25 cellular contexts compared by ENCODE assay signal in the genomic region with DNA sequence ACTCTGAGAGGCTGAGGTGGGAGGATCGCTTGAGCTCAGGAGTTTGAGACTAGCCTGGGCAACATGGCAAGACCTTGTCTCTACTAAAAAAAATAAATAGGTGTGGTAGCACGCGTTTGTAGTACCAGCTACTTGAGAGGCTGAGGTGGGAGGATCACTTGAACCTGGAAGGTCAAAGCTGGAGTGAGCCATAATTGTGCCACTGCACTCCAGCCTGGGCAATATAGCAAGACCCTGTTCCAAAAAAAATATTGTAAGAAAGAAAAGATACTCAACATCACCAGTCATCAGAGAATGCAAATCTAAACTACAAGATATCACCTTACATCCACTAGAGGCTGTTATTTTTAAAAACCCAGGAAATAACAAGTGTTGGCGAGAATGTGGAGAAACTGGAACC. TPM values are rescaled to one million over a fixed set of nuclear protein-coding genes. Genes with fewer than 3 reads are reported as not detected.
DNase-seq lines count a peak whose midpoint lies in the region; ATAC-seq, FAIRE-seq and TF ChIP-seq lines count a peak whose summit lies in the region.
"Had no signal": no experiment of that assay in that cellular context is flagged by ENCODE, and none has a peak within 500 bp of the region (broad histone marks: within the 10 kb centered on the region; RNA-seq: fewer than 3 reads in every experiment).

No MANE protein-coding gene starts in this region.

- TF ChIP-seq CTCF in HepG2 (CRISPR knock-in tag; IDR thresholded peaks at IDR 0.05) (no peak), right lobe of liver (IDR thresholded peaks at IDR 0.05) (no peak), K562 (IDR thresholded peaks at IDR 0.05 in 2 of 3, conservative IDR thresholded peaks at IDR 0.05 in 1 of 3; ENCODE audit: insufficient read depth in 2 of 3, low read depth in 1 of 3, low read length in 3 of 3) (no peak)

- no peak for DNase-seq in HepG2 (ENCODE audit: low spot score)
- DNase-seq in right lobe of liver: no peak
- DNase-seq in K562 (ENCODE audit: extremely low read depth in 1 of 4, low spot score in 3 of 4): no peak
- DNase-seq in trophoblast cell: no peak
- no peak for DNase-seq in OCI-M1 (lab: John Stamatoyannopoulos, UW)
- DNase-seq in activated naive CD4-positive, alpha-beta T cell (lab: John Stamatoyannopoulos, UW): no peak
- DNase-seq: 8988T; ACHN; BE2C; C1 segment of cervical spinal cord; CD4-positive, alpha-beta memory T cell; CD4-positive, CD25-positive, alpha-beta regulatory T cell; CD8-positive, alpha-beta memory T cell; COR-L47; DMS 273 treated with DMSO at 0.1 percent for 48 hours; DMS153; DMS53; DMS79; DND-41; EL; GDM1 had no signal

- WGBS in HepG2 (ENCODE audit: low lambda C conversion rate): 97% methylated on average over 4 of the region's 4 CpGs
- WGBS in right lobe of liver (ENCODE audit: insufficient coverage, low coverage, low lambda C conversion rate, missing lambda C conversion rate): 100% methylated on average over 3 of the region's 4 CpGs
- WGBS in K562 (ENCODE audit: insufficient coverage, low coverage, missing lambda C conversion rate): 94% methylated on average over 4 of the region's 4 CpGs
- no CpG with 5 or more reads among the region's 4 CpGs for WGBS in trophoblast cell (ENCODE audit: extremely low coverage, insufficient coverage, insufficient read length)

- H3K23ac ChIP-seq in trophoblast cell (ENCODE audit: low read length): no peak overlapping the region

- no peaks in the 10 kb centered on the region for H3K9me1 ChIP-seq in K562 (ENCODE audit: control insufficient read depth, insufficient read depth, low read length)

- H2BK120ac ChIP-seq in trophoblast cell (ENCODE audit: insufficient read depth, low read length, poor library complexity): no peak overlapping the region

- no peak for TF ChIP-seq POLR2A in HepG2 (IDR thresholded peaks at IDR 0.05; ENCODE audit: insufficient read depth in 1 of 2, low read depth in 2 of 2, low read length in 2 of 2)
- TF ChIP-seq POLR2A in right lobe of liver (IDR thresholded peaks at IDR 0.05): no peak
- TF ChIP-seq POLR2A in K562 (conservative IDR thresholded peaks at IDR 0.05): no peak

- no peak overlapping the region for H2AK5ac ChIP-seq in trophoblast cell (ENCODE audit: low read length)

- H4K12ac ChIP-seq in trophoblast cell (ENCODE audit: low read depth, low read length): no peak overlapping the region

- no peak overlapping the region for H3K4me3 ChIP-seq in HepG2 (replicated peaks in 1 of 3; ENCODE audit: insufficient read depth in 1 of 3, low read depth in 2 of 3, low read length in 3 of 3)
- no peak overlapping the region for H3K4me3 ChIP-seq in right lobe of liver
- no peak overlapping the region for H3K4me3 ChIP-seq in K562
- no peak overlapping the region for H3K4me3 ChIP-seq in trophoblast cell (ENCODE audit: low read depth, low read length)
- H3K4me3 ChIP-seq: BLaER1, GM12878 had no signal

- H2BK5ac ChIP-seq in trophoblast cell (ENCODE audit: low read depth, low read length, poor library complexity): no peak overlapping the region

- no peak overlapping the region for H3K9ac ChIP-seq in HepG2 (ENCODE audit: insufficient read depth, low read depth, low read length)
- no peak overlapping the region for H3K9ac ChIP-seq in K562 (ENCODE audit: insufficient read depth in 1 of 2, low read depth in 2 of 2, low read length in 2 of 2)
- H3K9ac ChIP-seq in trophoblast cell (ENCODE audit: low read length): no peak overlapping the region
- H3K9ac ChIP-seq: BLaER1 had no signal

- no peak overlapping the region for H4K8ac ChIP-seq in trophoblast cell (ENCODE audit: low read depth, low read length)

- no peak overlapping the region for H2BK12ac ChIP-seq in trophoblast cell (ENCODE audit: low read length)

- H2AFZ ChIP-seq in HepG2 (ENCODE audit: low read length): no peak overlapping the region
- no peak overlapping the region for H2AFZ ChIP-seq in K562 (ENCODE audit: low read depth, low read length)
- no peak overlapping the region for H2AFZ ChIP-seq in trophoblast cell (ENCODE audit: insufficient read depth, low read length, poor library complexity)

- H3K79me2 ChIP-seq in HepG2 (ENCODE audit: insufficient read depth, low read length) (peaks cover 100% of the 10 kb centered on the region), K562 (ENCODE audit: control insufficient read depth, insufficient read depth, low read length) (peaks cover 100% of the 10 kb centered on the region), trophoblast cell (ENCODE audit: control insufficient read depth, insufficient read depth, low read length, poor library complexity) (peaks cover 7% of the 10 kb centered on the region)

- POLR2A ChIA-PET in HepG2 (lab: Yijun Ruan, JAX) (no interaction called here), K562 (lab: Yijun Ruan, JAX) (no interaction called here)

- TF ChIP-seq RAD21 in HepG2 (CRISPR knock-in tag; IDR thresholded peaks at IDR 0.05): no peak
- TF ChIP-seq RAD21 in K562 (CRISPR knock-in tag; conservative IDR thresholded peaks at IDR 0.05 in 1 of 2, IDR thresholded peaks at IDR 0.05 in 1 of 2): no peak

- H3K27ac ChIP-seq in HepG2 (ENCODE audit: extremely low read length, insufficient read depth, low read length) (no peak overlapping the region), right lobe of liver (no peak overlapping the region), K562 (ENCODE audit: extremely low read depth, low read depth, low read length) (no peak overlapping the region), trophoblast cell (ENCODE audit: low read depth, low read length) (no peak overlapping the region)
- H3K27ac ChIP-seq: BLaER1 had no signal

- H3K4me1 ChIP-seq in HepG2 (ENCODE audit: insufficient read depth, low read length) (no peaks in the 10 kb centered on the region), right lobe of liver (peaks cover 0 to 19% (median 0%) of the 10 kb centered on the region in 4 donors), K562 (replicated peaks in 1 of 2; ENCODE audit: control insufficient read depth in 2 of 2, insufficient read depth in 2 of 2, low read length in 2 of 2) (no peaks in the 10 kb centered on the region), trophoblast cell (ENCODE audit: control insufficient read depth in 1 of 2, insufficient read depth in 2 of 2, low read length in 2 of 2) (no peaks in the 10 kb centered on the region)
- H3K4me1 ChIP-seq: BE2C, BLaER1 had no signal

- BruUV-seq in HepG2 (replicated peaks; lab: Mats Ljungman, UMichigan) (no TSS peak), K562 (replicated peaks; lab: Mats Ljungman, UMichigan) (no TSS peak)

- no peak overlapping the region for H3K18ac ChIP-seq in trophoblast cell (ENCODE audit: low read length)

- peaks cover 2 to 12% of the 10 kb centered on the region in 2 experiments; a peak in 3 of 5 replicates for H3K36me3 ChIP-seq in HepG2 (replicated peaks in 1 of 2; ENCODE audit: control insufficient read depth in 1 of 2, insufficient read depth in 2 of 2, low read length in 2 of 2)
- no peaks in the 10 kb centered on the region for H3K36me3 ChIP-seq in right lobe of liver
- peaks cover 14% of the 10 kb centered on the region; the same call in 1 of the 3 replicates for H3K36me3 ChIP-seq in K562 (ENCODE audit: control insufficient read depth, insufficient read depth, low read length)
- H3K36me3 ChIP-seq in trophoblast cell (ENCODE audit: control insufficient read depth in 1 of 2, insufficient read depth in 2 of 2, low read length in 2 of 2): peaks cover 0 to 2% of the 10 kb centered on the region in 2 experiments
- H3K36me3 ChIP-seq: BE2C had no signal

- no peak for FAIRE-seq in HepG2 (lab: Jason Lieb, UNC)
- no peak for FAIRE-seq in K562 (lab: Jason Lieb, UNC)
- FAIRE-seq: A204.1, GM12878, GM12892 had no signal

- no peak overlapping the region for H4K91ac ChIP-seq in trophoblast cell (ENCODE audit: low read depth, low read length)

- intact Hi-C loops in HepG2 (cut with micrococcal nuclease; ENCODE audit: unreplicated experiment): no loop called here
- intact Hi-C loops in right lobe of liver (cut with DNase I): no loop called here
- intact Hi-C loops in K562 (cut with micrococcal nuclease): no loop called here

- H3K9me3 ChIP-seq in HepG2 (ENCODE audit: low read length): peaks cover 23% of the 10 kb centered on the region; the same call in 1 of the 2 replicates
- H3K9me3 ChIP-seq in right lobe of liver: peaks cover 0 to 6% (median 0%) of the 10 kb centered on the region in 4 donors
- H3K9me3 ChIP-seq in K562 (replicated peaks; ENCODE audit: control insufficient read depth, insufficient read depth, low read depth, low read length): 0 out of 2 replicates have a peak, but pooled peaks cover 4% of the 10 kb centered on the region
- no peaks in the 10 kb centered on the region for H3K9me3 ChIP-seq in trophoblast cell (ENCODE audit: insufficient read depth, low read depth, low read length)
- H3K9me3 ChIP-seq: BE2C had no signal

- H3K14ac ChIP-seq in trophoblast cell (ENCODE audit: low read length): no peak overlapping the region

- H3K79me1 ChIP-seq in trophoblast cell (ENCODE audit: low read length): no peaks in the 10 kb centered on the region

- no peak for ATAC-seq in HepG2
- ATAC-seq in right lobe of liver: no peak
- ATAC-seq in K562: no peak

- H3K4ac ChIP-seq in trophoblast cell (ENCODE audit: low read depth, low read length): peak overlapping the region; percentile 81

- CTCF ChIA-PET in HepG2 (lab: Yijun Ruan, JAX; ENCODE audit: low intra/inter-chr PET ratio, low total read pairs) (no interaction called here), K562 (lab: Yijun Ruan, JAX; ENCODE audit: low intra/inter-chr PET ratio) (no interaction called here)

- TF ChIP-seq EP300 in HepG2 (IDR thresholded peaks at IDR 0.05; ENCODE audit: low read depth in 2 of 2, low read length in 2 of 2) (no peak), HepG2 (CRISPR knock-in tag; IDR thresholded peaks at IDR 0.05; ENCODE audit: borderline replicate concordance) (no peak), K562 (IDR thresholded peaks at IDR 0.05; ENCODE audit: low read length) (no peak)

- peaks cover 73% of the 10 kb centered on the region for H4K20me1 ChIP-seq in HepG2 (ENCODE audit: insufficient read depth, low read length)
- 0 out of 2 replicates have a peak, but pooled peaks cover under 1% of the 10 kb centered on the region for H4K20me1 ChIP-seq in K562 (replicated peaks; ENCODE audit: control insufficient read depth, insufficient read depth, low read length)

- H3K4me2 ChIP-seq in HepG2 (ENCODE audit: low read depth, low read length) (no peak overlapping the region), K562 (ENCODE audit: insufficient read depth, low read length) (no peak overlapping the region), trophoblast cell (ENCODE audit: low read length) (no peak overlapping the region)
- H3K4me2 ChIP-seq: BLaER1 had no signal

- H3K27me3 ChIP-seq in HepG2 (ENCODE audit: control insufficient read depth in 1 of 2, insufficient read depth in 2 of 2, low read length in 2 of 2): no peaks in the 10 kb centered on the region
- H3K27me3 ChIP-seq in right lobe of liver: no peaks in the 10 kb centered on the region
- no peaks in the 10 kb centered on the region for H3K27me3 ChIP-seq in K562 (ENCODE audit: control insufficient read depth in 2 of 2, insufficient read depth in 2 of 2, low read length in 2 of 2)
- H3K27me3 ChIP-seq in trophoblast cell (ENCODE audit: insufficient read depth, low read length): no peaks in the 10 kb centered on the region
- H3K27me3 ChIP-seq: BE2C, BLaER1 had no signal

- in situ Hi-C loops in HepG2 (cut with HindIII; ENCODE audit: extremely low pct_ligation_motif_present, low pct_unique_long_range_greater_than_20kb): no loop called here
- in situ Hi-C loops in K562 (cut with MboI): no loop called here

RNA-seq across cellular contexts. Expression of gene ZNF644, which starts 32.5 kb away (rescaled TPM):
- total RNA-seq in HepG2 (2016; rRNA removed; fragmentation: Illumina TruSeq; extraction: Trizol) (51.7 and 66.7 TPM in 2 replicates), right lobe of liver (10 to 100 TPM; 19.3 to 26.9 (median 19.9) TPM), K562 (2014; rRNA removed) (30.8 and 35.1 TPM in 2 replicates), K562 (2014; rRNA removed; fragmentation: Illumina TruSeq; extraction: Trizol) (55.8 and 63.3 TPM in 2 replicates), K562 (2015; rRNA removed; fragmentation: Illumina TruSeq; extraction: Trizol) (64.2 and 71.4 TPM in 2 replicates), K562 (2021) (39.6 and 39.8 TPM in 2 replicates)
- total RNA-seq in HepG2 (2016; cell fraction: cytosol; rRNA removed; fragmentation: Illumina TruSeq; extraction: Trizol; ENCODE audit: low read depth): 15.4 and 16.6 TPM in 2 replicates
- 59.1 and 68.6 TPM in 2 replicates for total RNA-seq in HepG2 (2016; cell fraction: insoluble cytoplasmic fraction; rRNA removed; fragmentation: Illumina TruSeq; extraction: Trizol)
- total RNA-seq in HepG2 (2016; cell fraction: membrane; rRNA removed; fragmentation: Illumina TruSeq; extraction: Trizol): 32.4 and 36.1 TPM in 2 replicates
- total RNA-seq in HepG2 (2016; cell fraction: nucleus; rRNA removed; fragmentation: Illumina TruSeq; extraction: Trizol): 95.4 and 114 TPM in 2 replicates
- polyA plus RNA-seq in HepG2 (2011; rRNA removed) (13.5 and 17.7 TPM in 2 replicates), K562 (2011; rRNA removed) (21.2 and 27.6 TPM in 2 replicates), K562 (2014; fragmentation: Illumina TruSeq; extraction: Trizol) (26.5 and 32.5 TPM in 2 replicates), K562 (2014; fragmentation: Nextera tagmentation; extraction: Ambion mirVana) (10 to 100 TPM; 39.8 to 48.4 TPM), K562 (2014; rRNA removed) (18.5 and 25.3 TPM in 2 replicates)
- polyA plus RNA-seq in HepG2 (2011; cell fraction: cytosol; rRNA removed): 5.6 and 9.2 TPM in 2 replicates
- 12.6 and 17.0 TPM in 2 replicates for polyA plus RNA-seq in HepG2 (2011; cell fraction: nucleus; rRNA removed)
- polyA plus RNA-seq in HepG2 (2012): 23.8 and 26.0 TPM in 2 replicates
- polyA plus RNA-seq in HepG2 (2016; cell fraction: cytosol; fragmentation: Illumina TruSeq; extraction: Trizol; ENCODE audit: low read depth): 6.2 and 6.9 TPM in 2 replicates
- polyA plus RNA-seq in HepG2 (2016; cell fraction: insoluble cytoplasmic fraction; fragmentation: Illumina TruSeq; extraction: Trizol; ENCODE audit: low read depth): 40.2 and 44.0 TPM in 2 replicates
- 11.7 and 13.7 TPM in 2 replicates for polyA plus RNA-seq in HepG2 (2016; cell fraction: membrane; fragmentation: Illumina TruSeq; extraction: Trizol; ENCODE audit: low read depth)
- polyA plus RNA-seq in HepG2 (2016; cell fraction: nucleus; fragmentation: Illumina TruSeq; extraction: Trizol; ENCODE audit: insufficient read depth, low read depth): 40.4 and 40.6 TPM in 2 replicates
- polyA minus RNA-seq in HepG2 (2011; rRNA and poly(A)+ RNA removed; ENCODE audit: low replicate concordance): 36.3 and 49.9 TPM in 2 replicates
- polyA minus RNA-seq in HepG2 (2011; cell fraction: cytosol; rRNA and poly(A)+ RNA removed): 31.6 and 42.4 TPM in 2 replicates
- 239 and 242 TPM in 2 replicates for polyA minus RNA-seq in HepG2 (2011; cell fraction: nucleus; rRNA and poly(A)+ RNA removed)
- total RNA-seq in K562 (2011; cell fraction: chromatin; rRNA removed; ENCODE audit: low replicate concordance): 41.2 and 164 TPM in 2 replicates
- total RNA-seq in K562 (2011; cell fraction: nucleolus; rRNA removed): 17.8 and 23.4 TPM in 2 replicates
- 78.6 and 160 TPM in 2 replicates for total RNA-seq in K562 (2011; cell fraction: nucleoplasm; rRNA removed)
- 3.4 and 8.8 TPM in 2 replicates for polyA plus RNA-seq in K562 (2011; cell fraction: cytosol; rRNA removed)
- 12.4 and 15.1 TPM in 2 replicates for polyA plus RNA-seq in K562 (2011; cell fraction: nucleus; rRNA removed)
- polyA plus RNA-seq in K562 (2012): 17.7 and 21.2 TPM in 2 replicates
- polyA minus RNA-seq in K562 (2011; rRNA and poly(A)+ RNA removed): 91.2 and 91.6 TPM in 2 replicates
- 27.6 and 28.7 TPM in 2 replicates for polyA minus RNA-seq in K562 (2011; cell fraction: cytosol; rRNA and poly(A)+ RNA removed)
- 57.5 and 74.6 TPM in 2 replicates for polyA minus RNA-seq in K562 (2011; cell fraction: nucleus; rRNA and poly(A)+ RNA removed)
- polyA plus RNA-seq in trophoblast cell (2013): 37.9 and 41.3 TPM in 2 replicates

Comparison
In these comparisons a context has a peak if more than half of its experiments do, and no peak if none do; other contexts are left out.
1. Of the 241 proteins assayed by ChIP-seq in both HepG2 and K562: peak only in HepG2: none; only in K562: none; in both: ZNF121; in neither: 240.